In the genomic region with DNA sequence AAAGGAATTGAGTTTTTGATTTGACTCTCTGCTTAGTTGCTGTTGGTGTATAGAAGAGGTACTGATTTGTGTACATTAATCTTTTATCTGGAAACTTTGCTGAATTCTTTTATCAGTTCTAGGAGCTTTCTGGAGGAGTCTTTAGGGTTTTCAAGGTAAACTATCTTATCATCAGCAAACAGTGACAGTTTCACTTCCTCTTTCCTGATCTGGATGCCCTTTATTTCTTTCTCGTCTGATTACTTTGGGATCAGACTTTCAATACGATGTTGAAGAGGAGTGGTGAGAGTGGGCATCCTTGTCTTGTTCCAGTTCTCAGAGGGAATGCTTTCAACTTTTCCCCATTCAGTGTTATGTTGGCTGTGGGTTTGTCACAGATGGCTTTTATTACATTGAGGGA, we compare ENCODE assay signal across 2 cellular contexts. TPM values are rescaled to one million over a fixed set of nuclear protein-coding genes. Genes with fewer than 3 reads are reported as not detected.
"Had no signal": no experiment of that assay in that cellular context is flagged by ENCODE, and none has a peak within 500 bp of the region (broad histone marks: within the 10 kb centered on the region; RNA-seq: fewer than 3 reads in every experiment).

No MANE protein-coding gene starts in this region.

RNA-seq across cellular contexts. Expression of gene RAB3C, which starts 17.7 kb away (rescaled TPM):
- total RNA-seq: naive thymus-derived CD8-positive, alpha-beta T cell; osteocyte had no signal
- polyA plus RNA-seq: naive thymus-derived CD8-positive, alpha-beta T cell had no signal
